ENCODE assay signal across 12 cellular contexts in genomic region chr7:82050134-82050533, GRCh38.
DNase-seq lines count a peak whose midpoint lies in the region; ATAC-seq and TF ChIP-seq lines count a peak whose summit lies in the region.
"Had no signal": no experiment of that assay in that cellular context is flagged by ENCODE, and none has a peak within 500 bp of the region (broad histone marks: within the 10 kb centered on the region; RNA-seq: fewer than 3 reads in every experiment).

No MANE protein-coding gene starts in this region.

- H3K27me3 ChIP-seq in smooth muscle cell (ENCODE audit: low read depth) (no peaks in the 10 kb centered on the region), body of pancreas (no peaks in the 10 kb centered on the region)

- peaks cover 33% of the 10 kb centered on the region for H3F3A ChIP-seq in smooth muscle cell (ENCODE audit: low read depth)

- no peak overlapping the region for H2AFZ ChIP-seq in smooth muscle cell (ENCODE audit: low read depth)

- CTCF ChIA-PET in RWPE1 (lab: Yijun Ruan, JAX), result interaction anchor here (0.6 to 1.0 kb wide), 2 partner anchors 539 to 544 kb away, joined by 3 read pairs; no protein-coding TSS in a partner anchor

- H3K27ac ChIP-seq in RWPE1, result no peak overlapping the region
- H3K27ac ChIP-seq in smooth muscle cell (ENCODE audit: low read depth), result peak overlapping the region; percentile 92
- no peak overlapping the region for H3K27ac ChIP-seq in body of pancreas
- H3K27ac ChIP-seq: 22Rv1 had no signal

- POLR2A ChIA-PET in RWPE1 (lab: Yijun Ruan, JAX; ENCODE audit: low non-redundant PET), result no interaction called here

- H3K36me3 ChIP-seq in smooth muscle cell (ENCODE audit: low read depth) (no peaks in the 10 kb centered on the region), body of pancreas (replicated peaks in 1 of 2; ENCODE audit: insufficient read depth in 1 of 2, low read depth in 2 of 2) (no peaks in the 10 kb centered on the region)

- peak overlapping the region; percentile 68 for H3K4me2 ChIP-seq in smooth muscle cell

- no peak for TF ChIP-seq CTCF in RWPE1 (conservative IDR thresholded peaks at IDR 0.05; ENCODE audit: low read depth)
- no peak for TF ChIP-seq CTCF in smooth muscle cell (IDR thresholded peaks at IDR 0.05; ENCODE audit: borderline replicate concordance, insufficient read depth, poor library complexity, severe bottlenecking)
- TF ChIP-seq CTCF in body of pancreas (IDR thresholded peaks at IDR 0.05), result no peak

- TF ChIP-seq POLR2A in body of pancreas (IDR thresholded peaks at IDR 0.05), result no peak

- intact Hi-C loops in body of pancreas (cut with DNase I), result no loop called here

- DNase-seq in DMS 273 (lab: John Stamatoyannopoulos, UW; ENCODE audit: unreplicated experiment) (peak; percentile 25), DMS 273 treated with DMSO at 0.1 percent for 48 hours (lab: John Stamatoyannopoulos, UW) (no peak), RWPE1 (ENCODE audit: low spot score) (peak; percentile 57), foreskin melanocyte (peak; percentile 27), smooth muscle cell (lab: John Stamatoyannopoulos, UW; ENCODE audit: unreplicated experiment) (no peak), body of pancreas (no peak)
- DNase-seq in activated CD8-positive, alpha-beta memory T cell treated with anti-CD3 and anti-CD28 coated beads for 24 hours, result no peak
- DNase-seq: activated T-cell treated with anti-CD3 and anti-CD28 coated beads, Interleukin-2, amount 50 U/mL, for 1 hour; kidney; NCI-H1048 had no signal

- H3K9ac ChIP-seq in smooth muscle cell (ENCODE audit: low read depth), result peak overlapping the region; percentile 66

- H3K79me2 ChIP-seq in smooth muscle cell (ENCODE audit: low read depth), result no peaks in the 10 kb centered on the region

- H3K4me3 ChIP-seq in smooth muscle cell, result no peak overlapping the region
- no peak overlapping the region for H3K4me3 ChIP-seq in body of pancreas

- H3K9me3 ChIP-seq in smooth muscle cell (replicated peaks; ENCODE audit: low read depth) (no peaks in the 10 kb centered on the region), body of pancreas (no peaks in the 10 kb centered on the region)

- H4K20me1 ChIP-seq in smooth muscle cell (ENCODE audit: low read depth), result no peaks in the 10 kb centered on the region

- peaks cover 24% of the 10 kb centered on the region for H3K4me1 ChIP-seq in smooth muscle cell (ENCODE audit: low read depth)
- no peaks in the 10 kb centered on the region for H3K4me1 ChIP-seq in body of pancreas

- no peak for ATAC-seq in body of pancreas
- ATAC-seq in HG02870 (IDR thresholded peaks at IDR 0.05; ENCODE audit: unreplicated experiment), result no peak

Comparison
In these comparisons a context has a peak if more than half of its experiments do, and no peak if none do; other contexts are left out.
1. DNase-seq: peak in DMS 273 (single experiment), RWPE1 (single experiment) and foreskin melanocyte (single experiment); none in DMS 273 treated with DMSO at 0.1 percent for 48 hours (single experiment), smooth muscle cell (single experiment), activated CD8-positive, alpha-beta memory T cell treated with anti-CD3 and anti-CD28 coated beads for 24 hours (single experiment) and body of pancreas (0 of 4).